ENCODE assay signal across 8 cellular contexts in genomic region chr3:49021213-49021812, GRCh38. TPM values are rescaled to one million over a fixed set of nuclear protein-coding genes. Genes with fewer than 3 reads are reported as not detected.
DNase-seq lines count a peak whose midpoint lies in the region; ATAC-seq and TF ChIP-seq lines count a peak whose summit lies in the region.

No MANE protein-coding gene starts in this region.

- H3K27ac ChIP-seq in osteoblast (ENCODE audit: low read depth, low read length): peak overlapping the region; percentile 96
- peak overlapping the region; percentile 99 to 100 for H3K27ac ChIP-seq in thoracic aorta

- peaks cover 42% of the 10 kb centered on the region for H3K4me1 Mint-ChIP-seq in activated naive CD8-positive, alpha-beta T cell (ENCODE audit: low read depth)

- peak overlapping the region; percentile 96 for H3K4me3 ChIP-seq in osteoblast (ENCODE audit: insufficient read depth, low read length)
- peak overlapping the region; percentile 92 for H3K4me3 ChIP-seq in thoracic aorta

- H4K20me1 ChIP-seq in osteoblast (ENCODE audit: insufficient read depth, low read length): peaks cover 18% of the 10 kb centered on the region

- H3K36me3 Mint-ChIP-seq in activated naive CD8-positive, alpha-beta T cell: peaks cover 2% of the 10 kb centered on the region

- TF ChIP-seq CTCF in GM10266 (IDR thresholded peaks at IDR 0.05; ENCODE audit: control insufficient read depth, insufficient read depth, low read depth, missing control alignments): no peak
- no peak for TF ChIP-seq CTCF in osteoblast (IDR thresholded peaks at IDR 0.05; ENCODE audit: extremely low read depth, low read depth, low read length)
- no peak for TF ChIP-seq CTCF in thoracic aorta (IDR thresholded peaks at IDR 0.05)

- H3K79me2 ChIP-seq in osteoblast (ENCODE audit: insufficient read depth, low read length): peaks cover 70% of the 10 kb centered on the region

- DNase-seq in GM10266 (ENCODE audit: extremely low spot score): peak; percentile 97
- peak; percentile 92 for DNase-seq in NCI-H1092 treated with DMSO at 0.1 percent for 48 hours (lab: John Stamatoyannopoulos, UW)
- peak; percentile 98 for DNase-seq in glomerular visceral epithelial cell (ENCODE audit: extremely low spot score)
- DNase-seq in osteoblast (ENCODE audit: insufficient read length, low spot score, missing footprints): peak; percentile 99
- peak; percentile 98 for DNase-seq in thoracic aorta (ENCODE audit: low spot score)

- H3K4me1 ChIP-seq in osteoblast (ENCODE audit: insufficient read depth, low read length) (peaks cover 32% of the 10 kb centered on the region), thoracic aorta (ENCODE audit: control insufficient read depth in 1 of 2, low read depth in 2 of 2) (peaks cover 34 to 41% of the 10 kb centered on the region in 2 donors)

- peak overlapping the region; percentile 98 for H3K4me2 ChIP-seq in osteoblast (ENCODE audit: insufficient read depth, low read length)

- no peaks in the 10 kb centered on the region for H3K27me3 Mint-ChIP-seq in activated naive CD8-positive, alpha-beta T cell

- peak overlapping the region; percentile 83 for H2AFZ ChIP-seq in osteoblast (ENCODE audit: low read length)

- no peaks in the 10 kb centered on the region for H3K9me3 Mint-ChIP-seq in activated naive CD8-positive, alpha-beta T cell (ENCODE audit: low read depth)

- H3K27ac Mint-ChIP-seq in activated naive CD8-positive, alpha-beta T cell: peak overlapping the region; percentile 95

- peak overlapping the region; percentile 98 for H3K4me3 Mint-ChIP-seq in activated naive CD8-positive, alpha-beta T cell

- H3K9me3 ChIP-seq in osteoblast (ENCODE audit: low read depth, low read length): no peaks in the 10 kb centered on the region
- no peaks in the 10 kb centered on the region for H3K9me3 ChIP-seq in thoracic aorta

- ATAC-seq in HG02623 (IDR thresholded peaks at IDR 0.05; ENCODE audit: unreplicated experiment): peak; percentile 50
- ATAC-seq in SK-N-SH treated with all-trans-retinoic acid at 6 μM for 48 hours: peak; percentile 63
- ATAC-seq in thoracic aorta (ENCODE audit: insufficient number of reproducible peaks, low FRiP score, low read depth): peak; percentile 83

- H3K27me3 ChIP-seq in osteoblast (ENCODE audit: insufficient read depth, low read length) (no peaks in the 10 kb centered on the region), thoracic aorta (replicated peaks; ENCODE audit: insufficient read depth) (no peaks in the 10 kb centered on the region)

- H3K36me3 ChIP-seq in osteoblast (ENCODE audit: insufficient read depth, low read length) (peaks cover 36% of the 10 kb centered on the region), thoracic aorta (peaks cover 25% of the 10 kb centered on the region)

TF ChIP-seq in SK-N-SH treated with all-trans-retinoic acid at 6 μM for 48 hours, 23 proteins besides CTCF, POLR2A, EP300 and RAD21:
- TF ChIP-seq TOX (CRISPR knock-in tag; IDR thresholded peaks at IDR 0.05; ENCODE audit: borderline replicate concordance): peak; percentile 59; the same call in 1 of the 2 replicates
- no peak for TF ChIP-seq TSHZ2 (CRISPR knock-in tag; IDR thresholded peaks at IDR 0.05)
- TF ChIP-seq PATZ1 (CRISPR knock-in tag; IDR thresholded peaks at IDR 0.05; ENCODE audit: borderline replicate concordance): 0 out of 2 replicates have a peak, but pooled peaks have one; percentile 22
- no peak for TF ChIP-seq TCF4 (CRISPR knock-in tag; IDR thresholded peaks at IDR 0.05; ENCODE audit: borderline replicate concordance)
- no peak for TF ChIP-seq PPARA (CRISPR knock-in tag; IDR thresholded peaks at IDR 0.05; ENCODE audit: borderline replicate concordance)
- no peak for TF ChIP-seq POU6F1 (CRISPR knock-in tag; IDR thresholded peaks at IDR 0.05; ENCODE audit: borderline replicate concordance, low read depth)
- no peak for TF ChIP-seq ZNF70 (CRISPR knock-in tag; IDR thresholded peaks at IDR 0.05)
TF ChIP-seq in SK-N-SH treated with all-trans-retinoic acid at 6 μM for 48 hours: peak in this region for 2.

RNA-seq across cellular contexts. Expression of gene NDUFAF3, which starts 0.6 kb away (rescaled TPM):
- 43.0 and 43.4 TPM in 2 replicates for total RNA-seq in osteoblast
- 100 to 1,000 TPM in 1 of 2 donors, 10 to 100 TPM in 1; 65.7 to 164 TPM for total RNA-seq in thoracic aorta

RNA-seq across cellular contexts. Expression of gene DALRD3, which starts 2.9 kb away (rescaled TPM):
- 37.1 and 39.1 TPM in 2 replicates for total RNA-seq in osteoblast
- total RNA-seq in thoracic aorta: 10 to 100 TPM; 16.8 to 36.8 TPM

RNA-seq across cellular contexts. Expression of gene IMPDH2, which starts 7.9 kb away (rescaled TPM):
- total RNA-seq in osteoblast: 273 and 286 TPM in 2 replicates
- total RNA-seq in thoracic aorta: 10 to 100 TPM; 56.0 to 96.2 TPM

RNA-seq across cellular contexts. Expression of gene WDR6, which starts 14.1 kb away (rescaled TPM):
- total RNA-seq in osteoblast: 74.3 and 98.4 TPM in 2 replicates
- 100 to 1,000 TPM in 1 of 2 donors, 10 to 100 TPM in 1; 89.9 to 121 TPM for total RNA-seq in thoracic aorta

RNA-seq across cellular contexts. Expression of gene P4HTM, which starts 31.3 kb away (rescaled TPM):
- total RNA-seq in osteoblast: 31.8 and 32.4 TPM in 2 replicates
- total RNA-seq in thoracic aorta: 10 to 100 TPM; 57.6 to 75.1 TPM

Comparison
In these comparisons a context has a peak if more than half of its experiments do, and no peak if none do; other contexts are left out.
1. Peak in every context shown above with its lines: DNase-seq, ATAC-seq, H3K4me3 ChIP-seq and H3K27ac ChIP-seq.